Comparison of ENCODE assay signal across 17 cellular contexts in the genomic region with DNA sequence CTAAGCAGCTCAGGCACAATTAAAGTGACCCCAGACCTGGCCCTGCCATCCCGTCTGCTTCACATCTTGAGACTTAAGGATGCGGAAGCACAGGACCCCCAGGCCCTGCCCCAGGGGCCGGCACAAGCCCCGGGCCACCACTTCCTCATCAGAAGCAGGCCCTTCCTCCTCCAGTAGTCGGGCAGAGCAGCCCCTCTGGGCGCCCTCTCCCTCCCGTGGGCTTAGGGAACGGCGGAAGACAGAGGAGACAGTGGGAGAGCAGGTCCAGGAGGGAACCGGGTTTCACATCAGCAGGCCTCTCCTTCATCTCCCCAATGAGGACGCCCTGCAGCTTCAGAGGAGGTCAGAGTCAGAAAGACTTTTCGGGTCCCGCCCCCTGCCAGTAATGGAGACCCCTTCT.
DNase-seq lines count a peak whose midpoint lies in the region; ATAC-seq and TF ChIP-seq lines count a peak whose summit lies in the region.
"Had no signal": no experiment of that assay in that cellular context is flagged by ENCODE, and none has a peak within 500 bp of the region (broad histone marks: within the 10 kb centered on the region; RNA-seq: fewer than 3 reads in every experiment).

No MANE protein-coding gene starts in this region.

- H4K91ac ChIP-seq in IMR-90 (ENCODE audit: insufficient read depth, low read depth, low read length) (no peak overlapping the region), neuronal stem cell (ENCODE audit: low read depth, low read length, poor library complexity) (no peak overlapping the region)

- no peak overlapping the region for H2AFZ ChIP-seq in IMR-90 (replicated peaks; ENCODE audit: low read length, poor library complexity)
- H2AFZ ChIP-seq in neuronal stem cell (ENCODE audit: low read length): no peak overlapping the region

- WGBS in IMR-90 (ENCODE audit: extremely low coverage in 2 of 2, insufficient read length in 1 of 2), 2 experiments: 75% methylated on average over 4 of the region's 13 CpGs; no CpG with 5 or more reads in 1 of the 2 experiments
- WGBS in mesodermal cell (ENCODE audit: insufficient coverage in 2 of 2), 2 experiments: 94 to 95% methylated on average over 5 to 11 of the region's 13 CpGs
- WGBS in neuronal stem cell (ENCODE audit: extremely low coverage in 2 of 2, insufficient read length in 2 of 2, insufficient replicate concordance in 1 of 2), 2 donors: no CpG with 5 or more reads among the region's 13 CpGs

- H3K14ac ChIP-seq in IMR-90 (replicated peaks; ENCODE audit: low read depth, low read length) (no peak overlapping the region), neuronal stem cell (ENCODE audit: low read length) (no peak overlapping the region)

- no peak overlapping the region for H3K4me3 ChIP-seq in IMR-90 (ENCODE audit: insufficient read depth, low read depth, low read length)
- H3K4me3 ChIP-seq in mesodermal cell (ENCODE audit: extremely low read depth, insufficient read depth, low read length, poor library complexity, severe bottlenecking): no peak overlapping the region
- no peak overlapping the region for H3K4me3 ChIP-seq in neuronal stem cell (ENCODE audit: low read length in 2 of 2)
- H3K4me3 ChIP-seq: GM12878, HAP-1 had no signal

- H3K23ac ChIP-seq in IMR-90 (ENCODE audit: low read depth, low read length) (no peak overlapping the region), neuronal stem cell (ENCODE audit: low read depth, low read length, poor library complexity) (no peak overlapping the region)

- no peak for TF ChIP-seq RAD21 in IMR-90 (IDR thresholded peaks at IDR 0.05; ENCODE audit: low read length)

- H2BK15ac ChIP-seq in IMR-90 (ENCODE audit: low read depth, low read length) (no peak overlapping the region), neuronal stem cell (ENCODE audit: low read length) (no peak overlapping the region)

- no peak overlapping the region for H3K4ac ChIP-seq in IMR-90 (ENCODE audit: low read depth, low read length)
- no peak overlapping the region for H3K4ac ChIP-seq in neuronal stem cell (ENCODE audit: low read length)

- in situ Hi-C loops in IMR-90 (cut with MboI; ENCODE audit: low sequenced_read_pairs): no loop called here

- H3K9me3 ChIP-seq in IMR-90 (ENCODE audit: control insufficient read depth, insufficient read depth, low read length) (no peaks in the 10 kb centered on the region), mesodermal cell (ENCODE audit: control insufficient read depth, low read length) (no peaks in the 10 kb centered on the region), neuronal stem cell (replicated peaks in 1 of 2; ENCODE audit: control insufficient read depth in 2 of 2, insufficient read depth in 1 of 2, low read depth in 1 of 2, low read length in 2 of 2) (no peaks in the 10 kb centered on the region)
- H3K9me3 ChIP-seq: Caco-2, HAP-1 had no signal

- no peak overlapping the region for H2BK20ac ChIP-seq in IMR-90 (ENCODE audit: low read depth, low read length)

- H3K4me2 ChIP-seq in IMR-90 (ENCODE audit: low read depth, low read length) (no peak overlapping the region), neuronal stem cell (ENCODE audit: insufficient read depth, low read length, poor library complexity, severe bottlenecking) (peak overlapping the region; percentile 11)

- H3K9ac ChIP-seq in IMR-90 (ENCODE audit: low read depth, low read length) (no peak overlapping the region), neuronal stem cell (ENCODE audit: low read depth, low read length, poor library complexity) (no peak overlapping the region)

- no peak overlapping the region for H3K27ac ChIP-seq in IMR-90 (ENCODE audit: insufficient read depth, low read length)
- H3K27ac ChIP-seq in mesodermal cell (ENCODE audit: low read depth, low read length, severe bottlenecking): peak overlapping the region; percentile 7
- no peak overlapping the region for H3K27ac ChIP-seq in neuronal stem cell (replicated peaks; ENCODE audit: low read length)
- H3K27ac ChIP-seq: C4-2B had no signal

- H4K8ac ChIP-seq in IMR-90 (ENCODE audit: low read depth in 2 of 2, low read length in 2 of 2) (no peak overlapping the region), neuronal stem cell (ENCODE audit: low read depth, low read length) (no peak overlapping the region)

- no peaks in the 10 kb centered on the region for H3K4me1 ChIP-seq in IMR-90 (ENCODE audit: control insufficient read depth, insufficient read depth, low read length)
- no peaks in the 10 kb centered on the region for H3K4me1 ChIP-seq in mesodermal cell (ENCODE audit: control insufficient read depth, insufficient read depth, low read length, poor library complexity, severe bottlenecking)
- no peaks in the 10 kb centered on the region for H3K4me1 ChIP-seq in neuronal stem cell (ENCODE audit: control insufficient read depth in 2 of 2, insufficient read depth in 1 of 2, low read depth in 1 of 2, low read length in 2 of 2)
- H3K4me1 ChIP-seq: Caco-2, HAP-1 had no signal

- peaks cover 30 to 79% of the 10 kb centered on the region in 2 experiments for H3K79me1 ChIP-seq in IMR-90 (ENCODE audit: low read depth in 1 of 2, low read length in 2 of 2)
- H3K79me1 ChIP-seq in neuronal stem cell (ENCODE audit: low read depth, low read length): peaks cover 8% of the 10 kb centered on the region

- dilution Hi-C loops in IMR-90 (cut with HindIII; ENCODE audit: low sequenced_read_pairs, unreplicated experiment): no loop called here

- H3K36me3 ChIP-seq in IMR-90 (ENCODE audit: control insufficient read depth, insufficient read depth, low read length) (peaks cover 86% of the 10 kb centered on the region), mesodermal cell (ENCODE audit: control insufficient read depth, insufficient read depth, low read length) (peaks cover 97% of the 10 kb centered on the region), neuronal stem cell (replicated peaks in 1 of 2; ENCODE audit: control insufficient read depth in 2 of 2, insufficient read depth in 2 of 2, low read length in 2 of 2) (peaks cover 51 to 94% of the 10 kb centered on the region in 2 donors)
- H3K36me3 ChIP-seq: HAP-1 had no signal

- H3K18ac ChIP-seq in IMR-90 (ENCODE audit: low read depth, low read length) (no peak overlapping the region), neuronal stem cell (ENCODE audit: low read length) (peak overlapping the region; percentile 6)

- intact Hi-C loops in IMR-90 (cut with micrococcal nuclease): no loop called here

- no TSS peak for BruUV-seq in IMR-90 (replicated peaks; lab: Mats Ljungman, UMichigan)

- DNase-seq in ELF-1 (ENCODE audit: low read depth, low spot score): peak; percentile 31
- DNase-seq in IMR-90: no peak
- no peak for DNase-seq in neuronal stem cell (ENCODE audit: low spot score)
- no peak for DNase-seq in HK-2 (ENCODE audit: unreplicated experiment)
- DNase-seq: Caco-2; CD4-positive, CD25-positive, alpha-beta regulatory T cell; CD8-positive, alpha-beta T cell; DMS153; DND-41; GDM1; GOT3; HFFc6 had no signal

- no peak overlapping the region for H4K5ac ChIP-seq in IMR-90 (ENCODE audit: low read depth, low read length)

- H3K9me1 ChIP-seq in IMR-90 (ENCODE audit: insufficient read depth, low read length): no peaks in the 10 kb centered on the region

- H3K56ac ChIP-seq in IMR-90 (ENCODE audit: extremely low read depth, insufficient read depth, low read length): no peak overlapping the region

- no peaks in the 10 kb centered on the region for H3K27me3 ChIP-seq in IMR-90 (ENCODE audit: control insufficient read depth, insufficient read depth, low read length)
- no peaks in the 10 kb centered on the region for H3K27me3 ChIP-seq in neuronal stem cell (ENCODE audit: control insufficient read depth in 3 of 3, insufficient read depth in 3 of 3, low read depth in 1 of 3, low read length in 3 of 3)

- peak overlapping the region; percentile 47 for H2AK9ac ChIP-seq in IMR-90 (replicated peaks; ENCODE audit: low read depth, low read length, poor library complexity)

- H2BK5ac ChIP-seq in IMR-90 (ENCODE audit: low read depth, low read length, poor library complexity, severe bottlenecking) (no peak overlapping the region), neuronal stem cell (ENCODE audit: low read length) (no peak overlapping the region)

- H2BK12ac ChIP-seq in neuronal stem cell (ENCODE audit: low read length): no peak overlapping the region

- ATAC-seq in IMR-90 (ENCODE audit: low read depth) (no peak), GM19455 (IDR thresholded peaks at IDR 0.05; ENCODE audit: unreplicated experiment) (no peak)
- ATAC-seq: CD8-positive, alpha-beta T cell; GM12878 had no signal

- no peak for TF ChIP-seq CTCF in IMR-90 (conservative IDR thresholded peaks at IDR 0.05; ENCODE audit: low read depth, low read length)

- peaks cover 47% of the 10 kb centered on the region for H4K20me1 ChIP-seq in IMR-90 (ENCODE audit: insufficient read depth, low read length)

- H2BK120ac ChIP-seq in IMR-90 (ENCODE audit: low read depth, low read length) (no peak overlapping the region), neuronal stem cell (ENCODE audit: low read depth, low read length) (no peak overlapping the region)

- POLR2A ChIA-PET in IMR-90 (lab: Charles Lee; ENCODE audit: unreplicated experiment): no interaction called here

- CTCF ChIA-PET in IMR-90 (lab: Yijun Ruan, JAX): no interaction called here

- TF ChIP-seq POLR2A in IMR-90 (IDR thresholded peaks at IDR 0.05; ENCODE audit: low read depth, low read length): no peak

- H2AK5ac ChIP-seq in IMR-90 (ENCODE audit: low read depth, low read length) (no peak overlapping the region), neuronal stem cell (ENCODE audit: low read depth, low read length) (no peak overlapping the region)

TF ChIP-seq in IMR-90, 13 proteins besides CTCF, POLR2A, EP300 and RAD21:
- TF ChIP-seq FOS (IDR thresholded peaks at IDR 0.05; ENCODE audit: low read depth, low read length) (no peak), RCOR1 (IDR thresholded peaks at IDR 0.05; ENCODE audit: insufficient replicate concordance, low read length) (no peak), CEBPB (IDR thresholded peaks at IDR 0.05; ENCODE audit: low read depth, low read length) (no peak), MAZ (IDR thresholded peaks at IDR 0.05; ENCODE audit: borderline replicate concordance, low read depth, low read length) (no peak), CHD1 (IDR thresholded peaks at IDR 0.05; ENCODE audit: low read depth, low read length) (no peak), MAFK (IDR thresholded peaks at IDR 0.05; ENCODE audit: low read depth, low read length) (no peak), NFE2L2 (IDR thresholded peaks at IDR 0.05; ENCODE audit: low read depth, low read length) (no peak), BHLHE40 (IDR thresholded peaks at IDR 0.05; ENCODE audit: low read depth, low read length) (no peak)
- TF ChIP-seq, protein P1, sequence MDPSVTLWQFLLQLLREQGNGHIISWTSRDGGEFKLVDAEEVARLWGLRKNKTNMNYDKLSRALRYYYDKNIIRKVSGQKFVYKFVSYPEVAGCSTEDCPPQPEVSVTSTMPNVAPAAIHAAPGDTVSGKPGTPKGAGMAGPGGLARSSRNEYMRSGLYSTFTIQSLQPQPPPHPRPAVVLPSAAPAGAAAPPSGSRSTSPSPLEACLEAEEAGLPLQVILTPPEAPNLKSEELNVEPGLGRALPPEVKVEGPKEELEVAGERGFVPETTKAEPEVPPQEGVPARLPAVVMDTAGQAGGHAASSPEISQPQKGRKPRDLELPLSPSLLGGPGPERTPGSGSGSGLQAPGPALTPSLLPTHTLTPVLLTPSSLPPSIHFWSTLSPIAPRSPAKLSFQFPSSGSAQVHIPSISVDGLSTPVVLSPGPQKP (IDR thresholded peaks at IDR 0.05; ENCODE audit: borderline replicate concordance, low read depth, low read length): no peak
TF ChIP-seq in IMR-90: peak in this region for 0.
